ENCODE assay signal across 8 cellular contexts in genomic region chr19:55259540-55260210, GRCh38. TPM values are rescaled to one million over a fixed set of nuclear protein-coding genes. Genes with fewer than 3 reads are reported as not detected.
DNase-seq lines count a peak whose midpoint lies in the region; ATAC-seq, FAIRE-seq and TF ChIP-seq lines count a peak whose summit lies in the region.

No MANE protein-coding gene starts in this region.

- H3K4me1 ChIP-seq in HEK293 (ENCODE audit: control insufficient read depth, insufficient read depth, low read length), result peaks cover 28% of the 10 kb centered on the region
- peaks cover 40 to 42% of the 10 kb centered on the region in 2 donors for H3K4me1 ChIP-seq in gastrocnemius medialis

- no peaks in the 10 kb centered on the region for H3K27me3 Mint-ChIP-seq in T-helper 17 cell

- intact Hi-C loops in gastrocnemius medialis (cut with DNase I; ENCODE audit: low total_unique reads), result loop anchor here (1.0 to 10.0 kb wide), 6 partner anchors 21 to 795 kb away; partner anchors contain the start of genes EPN1, HSPBP1, KMT5C and LENG9

- peaks cover 29% of the 10 kb centered on the region for H3K4me1 Mint-ChIP-seq in T-helper 17 cell

- ATAC-seq in T-helper 17 cell (no peak), gastrocnemius medialis (no peak), esophagus mucosa (no peak)

- TF ChIP-seq CTCF in HEK293 (tag by site-specific recombination; IDR thresholded peaks at IDR 0.05) (no peak), fibroblast of the aortic adventitia (IDR thresholded peaks at IDR 0.05; ENCODE audit: insufficient read depth, low read length) (no peak), gastrocnemius medialis (IDR thresholded peaks at IDR 0.05 in 4 of 5, conservative IDR thresholded peaks at IDR 0.05 in 1 of 5) (no peak)

- H3K27ac Mint-ChIP-seq in T-helper 17 cell, result peak overlapping the region; percentile 99

- no peak for FAIRE-seq in GM12892 (lab: Jason Lieb, UNC)

- peak overlapping the region; percentile 96 for H3K4me3 ChIP-seq in HEK293 (ENCODE audit: low read depth, low read length)
- peak overlapping the region; percentile 58 for H3K4me3 ChIP-seq in fibroblast of the aortic adventitia (ENCODE audit: low read depth, low read length)
- peak overlapping the region; percentile 70 to 90 (median 76) for H3K4me3 ChIP-seq in gastrocnemius medialis

- TF ChIP-seq POLR2A in gastrocnemius medialis (IDR thresholded peaks at IDR 0.05) (no peak), GM12892 (IDR thresholded peaks at IDR 0.05; ENCODE audit: low read depth, low read length) (no peak; the same call in 1 of the 2 replicates)

- no peak for DNase-seq in T-helper 17 cell
- DNase-seq in fibroblast of the aortic adventitia (ENCODE audit: low read depth), result no peak
- peak in 1 of 2 donors; percentile 21 for DNase-seq in gastrocnemius medialis
- DNase-seq in medulla oblongata (ENCODE audit: extremely low spot score), result no peak
- no peak for DNase-seq in GM12892 (ENCODE audit: insufficient read length)
- no peak for DNase-seq in NCI-H2029 treated with DMSO at 0.1 percent for 48 hours (lab: John Stamatoyannopoulos, UW)

- in situ Hi-C loops in gastrocnemius medialis (cut with MboI; ENCODE audit: low sequenced_read_pairs in 4 of 4), result no loop called here

- CTCF ChIA-PET in HEK293 (lab: Yijun Ruan, JAX), result interaction anchor here (0.6 to 1.7 kb wide), 12 partner anchors 8 to 372 kb away, joined by 3 to 10 read pairs (median 4); partner anchors contain the start of gene DNAAF3

- H3K36me3 Mint-ChIP-seq in T-helper 17 cell (ENCODE audit: low read depth), result peaks cover 4% of the 10 kb centered on the region

- H3K4me3 Mint-ChIP-seq in T-helper 17 cell, result peak overlapping the region; percentile 95

- no peaks in the 10 kb centered on the region for H3K9me3 ChIP-seq in HEK293 (ENCODE audit: control insufficient read depth, insufficient read depth, low read depth, low read length)
- no peaks in the 10 kb centered on the region for H3K9me3 ChIP-seq in T-helper 17 cell (ENCODE audit: control insufficient read depth, low read length, poor library complexity, severe bottlenecking)
- H3K9me3 ChIP-seq in gastrocnemius medialis, result no peaks in the 10 kb centered on the region

- H3K36me3 ChIP-seq in HEK293 (ENCODE audit: control insufficient read depth in 2 of 2, insufficient read depth in 1 of 2, low read length in 2 of 2), result peaks cover 0 to 25% of the 10 kb centered on the region in 2 experiments; a peak in 1 of 3 replicates
- no peaks in the 10 kb centered on the region for H3K36me3 ChIP-seq in gastrocnemius medialis

- POLR2A ChIA-PET in HEK293 (lab: Yijun Ruan, JAX), result interaction anchor here (0.7 to 4.0 kb wide), 48 partner anchors 9 to 395 kb away, joined by 3 to 79 read pairs (median 4); partner anchors contain the start of genes BRSK1, CCDC106, DNAAF3 and FIZ1

- H3K27me3 ChIP-seq in gastrocnemius medialis, result no peaks in the 10 kb centered on the region

- peak overlapping the region; percentile 94 for H3K27ac ChIP-seq in HEK293 (ENCODE audit: extremely low read depth, low read depth, low read length)
- H3K27ac ChIP-seq in gastrocnemius medialis, result peak overlapping the region; percentile 89 to 97 (median 94)

TF ChIP-seq in HEK293, 187 proteins besides CTCF, POLR2A, EP300 and RAD21 (continues in another document):
- TF ChIP-seq ZBTB20 (tag by site-specific recombination; IDR thresholded peaks at IDR 0.05) (0 out of 2 replicates have a peak, but pooled peaks have one; percentile 24), OVOL3 (tag by site-specific recombination; IDR thresholded peaks at IDR 0.05) (peak; percentile 2; the same call in 1 of the 2 replicates), ZNF169 (tag by site-specific recombination; IDR thresholded peaks at IDR 0.05) (no peak), YY1 (tag by site-specific recombination; IDR thresholded peaks at IDR 0.05) (no peak), ZBTB6 (tag by site-specific recombination; IDR thresholded peaks at IDR 0.05) (no peak), ZNF239 (tag by site-specific recombination; IDR thresholded peaks at IDR 0.05) (no peak), EGR2 (tag by site-specific recombination; IDR thresholded peaks at IDR 0.05; ENCODE audit: low read depth) (peak; percentile 12; the same call in 1 of the 2 replicates)
- TF ChIP-seq, protein P1, sequence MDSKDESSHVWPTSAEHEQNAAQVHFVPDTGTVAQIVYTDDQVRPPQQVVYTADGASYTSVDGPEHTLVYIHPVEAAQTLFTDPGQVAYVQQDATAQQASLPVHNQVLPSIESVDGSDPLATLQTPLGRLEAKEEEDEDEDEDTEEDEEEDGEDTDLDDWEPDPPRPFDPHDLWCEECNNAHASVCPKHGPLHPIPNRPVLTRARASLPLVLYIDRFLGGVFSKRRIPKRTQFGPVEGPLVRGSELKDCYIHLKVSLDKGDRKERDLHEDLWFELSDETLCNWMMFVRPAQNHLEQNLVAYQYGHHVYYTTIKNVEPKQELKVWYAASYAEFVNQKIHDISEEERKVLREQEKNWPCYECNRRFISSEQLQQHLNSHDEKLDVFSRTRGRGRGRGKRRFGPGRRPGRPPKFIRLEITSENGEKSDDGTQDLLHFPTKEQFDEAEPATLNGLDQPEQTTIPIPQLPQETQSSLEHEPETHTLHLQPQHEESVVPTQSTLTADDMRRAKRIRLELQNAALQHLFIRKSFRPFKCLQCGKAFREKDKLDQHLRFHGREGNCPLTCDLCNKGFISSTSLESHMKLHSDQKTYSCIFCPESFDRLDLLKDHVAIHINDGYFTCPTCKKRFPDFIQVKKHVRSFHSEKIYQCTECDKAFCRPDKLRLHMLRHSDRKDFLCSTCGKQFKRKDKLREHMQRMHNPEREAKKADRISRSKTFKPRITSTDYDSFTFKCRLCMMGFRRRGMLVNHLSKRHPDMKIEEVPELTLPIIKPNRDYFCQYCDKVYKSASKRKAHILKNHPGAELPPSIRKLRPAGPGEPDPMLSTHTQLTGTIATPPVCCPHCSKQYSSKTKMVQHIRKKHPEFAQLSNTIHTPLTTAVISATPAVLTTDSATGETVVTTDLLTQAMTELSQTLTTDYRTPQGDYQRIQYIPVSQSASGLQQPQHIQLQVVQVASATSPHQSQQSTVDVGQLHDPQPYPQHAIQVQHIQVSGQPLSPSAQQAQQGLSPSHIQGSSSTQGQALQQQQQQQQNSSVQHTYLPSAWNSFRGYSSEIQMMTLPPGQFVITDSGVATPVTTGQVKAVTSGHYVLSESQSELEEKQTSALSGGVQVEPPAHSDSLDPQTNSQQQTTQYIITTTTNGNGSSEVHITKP (tag by site-specific recombination; IDR thresholded peaks at IDR 0.05), result peak; percentile 55
- TF ChIP-seq, protein P2, sequence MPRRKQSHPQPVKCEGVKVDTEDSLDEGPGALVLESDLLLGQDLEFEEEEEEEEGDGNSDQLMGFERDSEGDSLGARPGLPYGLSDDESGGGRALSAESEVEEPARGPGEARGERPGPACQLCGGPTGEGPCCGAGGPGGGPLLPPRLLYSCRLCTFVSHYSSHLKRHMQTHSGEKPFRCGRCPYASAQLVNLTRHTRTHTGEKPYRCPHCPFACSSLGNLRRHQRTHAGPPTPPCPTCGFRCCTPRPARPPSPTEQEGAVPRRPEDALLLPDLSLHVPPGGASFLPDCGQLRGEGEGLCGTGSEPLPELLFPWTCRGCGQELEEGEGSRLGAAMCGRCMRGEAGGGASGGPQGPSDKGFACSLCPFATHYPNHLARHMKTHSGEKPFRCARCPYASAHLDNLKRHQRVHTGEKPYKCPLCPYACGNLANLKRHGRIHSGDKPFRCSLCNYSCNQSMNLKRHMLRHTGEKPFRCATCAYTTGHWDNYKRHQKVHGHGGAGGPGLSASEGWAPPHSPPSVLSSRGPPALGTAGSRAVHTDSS (tag by site-specific recombination; IDR thresholded peaks at IDR 0.05), result 0 out of 2 replicates have a peak, but pooled peaks have one; percentile 10

RNA-seq across cellular contexts. Expression of gene PPP6R1, which starts 0.9 kb away (rescaled TPM):
- total RNA-seq in T-helper 17 cell, result 100 to 1,000 TPM; 183 to 186 TPM
- 39.0 and 41.5 TPM in 2 replicates for total RNA-seq in fibroblast of the aortic adventitia (ENCODE audit: low replicate concordance)
- 10 to 100 TPM; 14.6 to 47.9 (median 39.6) TPM for total RNA-seq in gastrocnemius medialis
- polyA plus RNA-seq in GM12892 (2012; ENCODE audit: missing spikeins), result 52.7 TPM
- 47.4 TPM for total RNA-seq in esophagus mucosa

RNA-seq across cellular contexts. Expression of gene HSPBP1, which starts 20.2 kb away (rescaled TPM):
- total RNA-seq in T-helper 17 cell (10 to 100 TPM; 19.1 to 23.1 TPM), fibroblast of the aortic adventitia (ENCODE audit: low replicate concordance) (29.1 and 48.3 TPM in 2 replicates), gastrocnemius medialis (10 to 100 TPM; 18.5 to 41.7 (median 36.7) TPM), esophagus mucosa (31.2 TPM)
- polyA plus RNA-seq in GM12892 (2012; ENCODE audit: missing spikeins), result 7.7 TPM

RNA-seq across cellular contexts. Expression of gene BRSK1, which starts 24.1 kb away (rescaled TPM):
- total RNA-seq in T-helper 17 cell (1 to 10 TPM; 3.0 to 7.4 TPM), fibroblast of the aortic adventitia (ENCODE audit: low replicate concordance) (5.2 and 9.0 TPM in 2 replicates), gastrocnemius medialis (not detected), esophagus mucosa (0.28 TPM)
- 0.19 TPM for polyA plus RNA-seq in GM12892 (2012; ENCODE audit: missing spikeins)

RNA-seq across cellular contexts. Expression of gene TMEM86B, which starts 31.1 kb away (rescaled TPM):
- total RNA-seq in T-helper 17 cell (10 to 100 TPM; 12.4 to 12.8 TPM), fibroblast of the aortic adventitia (ENCODE audit: low replicate concordance) (1.7 and 1.8 TPM in 2 replicates), gastrocnemius medialis (1 to 10 TPM in 3 of 4 donors, under 1 TPM in 1; 0.87 to 5.0 (median 1.7) TPM), esophagus mucosa (1.8 TPM)
- polyA plus RNA-seq in GM12892 (2012; ENCODE audit: missing spikeins), result 2.0 TPM

RNA-seq across cellular contexts. Expression of gene PTPRH, which starts 50.4 kb away (rescaled TPM):
- total RNA-seq in T-helper 17 cell (not detected), fibroblast of the aortic adventitia (ENCODE audit: low replicate concordance) (6.5 and 7.8 TPM in 2 replicates), gastrocnemius medialis (under 1 TPM; 0.39 to 0.56 (median 0.48) TPM), esophagus mucosa (3.6 TPM)
- not detected for polyA plus RNA-seq in GM12892 (2012; ENCODE audit: missing spikeins)
